ENCODE assay signal across 10 cellular contexts in the genomic region with DNA sequence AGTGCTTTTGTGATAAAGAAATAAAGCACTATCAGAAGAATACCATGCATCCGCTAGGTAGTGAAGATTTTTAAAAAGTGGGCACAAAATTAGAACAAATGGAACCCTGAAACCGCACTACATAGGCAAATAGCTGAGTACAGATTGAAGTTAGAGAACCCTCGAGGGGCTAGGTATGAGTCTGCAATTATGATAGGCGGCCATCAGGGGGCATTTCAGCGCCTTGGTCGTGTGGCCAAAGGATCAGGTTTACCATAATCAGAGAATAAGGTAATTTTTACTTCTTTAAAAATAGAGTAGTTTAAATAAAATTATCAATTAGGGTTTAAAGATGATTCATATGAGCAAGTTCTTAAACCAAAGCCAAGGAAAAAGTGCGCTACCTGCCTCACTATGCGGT.
DNase-seq lines count a peak whose midpoint lies in the region; ATAC-seq, FAIRE-seq and TF ChIP-seq lines count a peak whose summit lies in the region.
"Had no signal": no experiment of that assay in that cellular context is flagged by ENCODE, and none has a peak within 500 bp of the region (broad histone marks: within the 10 kb centered on the region; RNA-seq: fewer than 3 reads in every experiment).

No MANE protein-coding gene starts in this region.

- ATAC-seq in body of pancreas: no peak
- ATAC-seq in sciatic nerve: no peak
- ATAC-seq in HG03045 (IDR thresholded peaks at IDR 0.05; ENCODE audit: unreplicated experiment): no peak
- ATAC-seq: left colon had no signal

- H3K27me3 ChIP-seq in body of pancreas: no peaks in the 10 kb centered on the region

- no peaks in the 10 kb centered on the region for H3K36me3 ChIP-seq in body of pancreas (replicated peaks in 1 of 2; ENCODE audit: insufficient read depth in 1 of 2, low read depth in 2 of 2)

- intact Hi-C loops in body of pancreas (cut with DNase I) (loop anchor here (5.0 kb wide), 1 partner anchor 407 kb away; no protein-coding TSS in a partner anchor), sciatic nerve (cut with DNase I) (no loop called here)

- TF ChIP-seq CTCF in body of pancreas (IDR thresholded peaks at IDR 0.05): peak; percentile 18 to 53 (median 44)
- peak; percentile 37 for TF ChIP-seq CTCF in osteocyte (IDR thresholded peaks at IDR 0.05)

- WGBS in body of pancreas, 2 donors: 51 to 59% methylated on average over 8 of the region's 8 CpGs

- in situ Hi-C loops in KBM-7 (cut with MboI; ENCODE audit: low pct_unique_long_range_greater_than_20kb, low sequenced_read_pairs): no loop called here

- H3K4me1 Mint-ChIP-seq in osteocyte (ENCODE audit: unreplicated experiment): peaks cover 15% of the 10 kb centered on the region

- DNase-seq in KBM-7 (peak; percentile 26), body of pancreas (peak in 3 of 4 donors; percentile 22 to 32 (median 27)), osteocyte (ENCODE audit: extremely low spot score, unreplicated experiment) (no peak), sciatic nerve (ENCODE audit: low spot score) (no peak), DMS 273 treated with DMSO at 0.1 percent for 48 hours (lab: John Stamatoyannopoulos, UW) (no peak)
- no peak for DNase-seq in NK-92 treated with Interleukin-12 subunit alpha and Interleukin-12 subunit beta, amount 100 ng/mL, for 24 hours (lab: John Stamatoyannopoulos, UW)

- H3K27ac Mint-ChIP-seq in osteocyte (ENCODE audit: unreplicated experiment): no peak overlapping the region
- H3K27ac Mint-ChIP-seq: T-helper 1 cell treated with Interleukin-12 subunit alpha and Interleukin-12 subunit beta and Interleukin-4 antibody, amounts not matched to agents 30 μg/mL and 1 μg/mL, for 36 hours had no signal

- no peaks in the 10 kb centered on the region for H3K4me1 ChIP-seq in body of pancreas

- no peak overlapping the region for H3K4me3 Mint-ChIP-seq in osteocyte (ENCODE audit: unreplicated experiment)
- H3K4me3 Mint-ChIP-seq: T-helper 1 cell treated with Interleukin-12 subunit alpha and Interleukin-12 subunit beta and Interleukin-4 antibody, amounts not matched to agents 30 μg/mL and 1 μg/mL, for 36 hours had no signal

- H3K27ac ChIP-seq in body of pancreas: no peak overlapping the region

- no peaks in the 10 kb centered on the region for H3K36me3 Mint-ChIP-seq in osteocyte (ENCODE audit: unreplicated experiment)

- H3K9me3 ChIP-seq in body of pancreas: no peaks in the 10 kb centered on the region

- peak; percentile 42 for FAIRE-seq in G401.6 (lab: Jason Lieb, UNC)

- H3K9me3 Mint-ChIP-seq in osteocyte (ENCODE audit: unreplicated experiment): no peaks in the 10 kb centered on the region
- H3K9me3 Mint-ChIP-seq: T-helper 1 cell treated with Interleukin-12 subunit alpha and Interleukin-12 subunit beta and Interleukin-4 antibody, amounts not matched to agents 30 μg/mL and 1 μg/mL, for 36 hours had no signal

- H3K4me3 ChIP-seq in body of pancreas: no peak overlapping the region

- TF ChIP-seq POLR2A in body of pancreas (IDR thresholded peaks at IDR 0.05): no peak

- no peaks in the 10 kb centered on the region for H3K27me3 Mint-ChIP-seq in osteocyte (ENCODE audit: unreplicated experiment)

Comparison
In these comparisons a context has a peak if more than half of its experiments do, and no peak if none do; other contexts are left out.
1. DNase-seq: peak in KBM-7 (single experiment) and body of pancreas (3 of 4); none in osteocyte (single experiment), sciatic nerve (single experiment), NK-92 treated with Interleukin-12 subunit alpha and Interleukin-12 subunit beta, amount 100 ng/mL, for 24 hours (single experiment) and DMS 273 treated with DMSO at 0.1 percent for 48 hours (single experiment).